Comparison of ENCODE assay signal across 8 cellular contexts in the genomic region with DNA sequence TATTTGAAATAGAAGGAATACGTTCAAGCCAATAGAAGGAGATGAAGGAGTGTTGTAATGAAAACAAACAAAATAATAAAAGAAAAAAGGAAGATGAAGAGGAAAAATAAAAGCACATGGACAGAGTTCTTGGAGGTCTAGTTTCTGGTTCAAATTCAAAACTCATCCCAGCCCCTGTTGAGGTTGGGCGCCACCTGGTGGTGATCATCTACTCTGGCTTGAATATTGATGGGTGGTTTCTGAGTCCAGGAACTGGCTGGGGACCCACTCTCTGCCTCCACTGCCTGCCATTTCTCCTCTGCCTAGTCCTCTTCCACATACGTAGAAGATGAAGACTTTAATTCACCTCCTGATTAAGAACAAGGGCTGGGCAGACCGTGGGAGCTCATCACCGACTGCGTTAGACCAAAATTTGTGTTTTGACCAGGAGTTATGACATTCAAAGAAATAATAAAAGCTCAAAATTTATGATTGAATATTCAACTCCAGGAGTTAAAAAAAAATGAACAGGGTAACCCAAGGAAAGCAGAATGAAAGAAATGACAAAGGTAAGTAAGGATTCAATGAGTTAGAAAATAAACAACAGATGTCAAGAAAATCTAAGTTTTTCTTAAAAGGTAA.
DNase-seq lines count a peak whose midpoint lies in the region; ATAC-seq and TF ChIP-seq lines count a peak whose summit lies in the region.

No MANE protein-coding gene starts in this region.

- peak; percentile 67 for TF ChIP-seq CTCF in parathyroid adenoma (IDR thresholded peaks at IDR 0.05)
- TF ChIP-seq CTCF in upper lobe of right lung (IDR thresholded peaks at IDR 0.05), result peak; percentile 91

- H3K9me3 ChIP-seq in parathyroid adenoma (ENCODE audit: control insufficient read depth, low read length) (no peaks in the 10 kb centered on the region), upper lobe of right lung (no peaks in the 10 kb centered on the region)

- DNase-seq in AG08396 (ENCODE audit: low spot score) (peak; percentile 75), M059J (ENCODE audit: low read depth) (peak; percentile 79), SHP77 treated with DMSO at 0.1 percent for 48 hours (lab: John Stamatoyannopoulos, UW) (peak; percentile 30), germinal center (ENCODE audit: low spot score) (peak; percentile 71), upper lobe of right lung (peak; percentile 84)
- DNase-seq in activated T-helper 9 cell treated with anti-CD3 and anti-CD28 coated beads, Interleukin-2, amount 50 U/mL, for 16 hours (ENCODE audit: low read depth), result peak; percentile 49

- intact Hi-C loops in upper lobe of right lung (cut with DNase I), result loop anchor here (10.0 kb wide), 1 partner anchor 93 kb away; no protein-coding TSS in a partner anchor

- no peak overlapping the region for H3K9ac ChIP-seq in parathyroid adenoma

- H3K4me3 ChIP-seq in parathyroid adenoma (ENCODE audit: low read depth, low read length) (no peak overlapping the region), upper lobe of right lung (no peak overlapping the region)

- ATAC-seq in GM19035 (IDR thresholded peaks at IDR 0.05; ENCODE audit: unreplicated experiment), result peak; percentile 83
- peak; percentile 90 for ATAC-seq in upper lobe of right lung

- H3K79me2 ChIP-seq in parathyroid adenoma, result no peaks in the 10 kb centered on the region

- H3K4me2 ChIP-seq in parathyroid adenoma (ENCODE audit: low read length), result no peak overlapping the region

- H3K27me3 ChIP-seq in parathyroid adenoma (ENCODE audit: control insufficient read depth, insufficient read depth, low read length), result no peaks in the 10 kb centered on the region
- no peaks in the 10 kb centered on the region for H3K27me3 ChIP-seq in upper lobe of right lung

- H2AFZ ChIP-seq in parathyroid adenoma, result no peak overlapping the region

- H3K36me3 ChIP-seq in parathyroid adenoma (ENCODE audit: control insufficient read depth, insufficient read depth, low read length) (no peaks in the 10 kb centered on the region), upper lobe of right lung (no peaks in the 10 kb centered on the region)

- H3K27ac ChIP-seq in parathyroid adenoma (no peak overlapping the region), upper lobe of right lung (no peak overlapping the region)

- no peaks in the 10 kb centered on the region for H3K4me1 ChIP-seq in parathyroid adenoma
- H3K4me1 ChIP-seq in upper lobe of right lung, result peaks cover 3% of the 10 kb centered on the region

Comparison
In these comparisons a context has a peak if more than half of its experiments do, and no peak if none do; other contexts are left out.
1. DNase-seq: peak in every context shown above with its lines; median percentile 84 in upper lobe of right lung; 79 in M059J; 75 in AG08396; 71 in germinal center; 49 in activated T-helper 9 cell treated with anti-CD3 and anti-CD28 coated beads, Interleukin-2, amount 50 U/mL, for 16 hours; 30 in SHP77 treated with DMSO at 0.1 percent for 48 hours.